ENCODE assay signal across 7 cellular contexts in the genomic region with DNA sequence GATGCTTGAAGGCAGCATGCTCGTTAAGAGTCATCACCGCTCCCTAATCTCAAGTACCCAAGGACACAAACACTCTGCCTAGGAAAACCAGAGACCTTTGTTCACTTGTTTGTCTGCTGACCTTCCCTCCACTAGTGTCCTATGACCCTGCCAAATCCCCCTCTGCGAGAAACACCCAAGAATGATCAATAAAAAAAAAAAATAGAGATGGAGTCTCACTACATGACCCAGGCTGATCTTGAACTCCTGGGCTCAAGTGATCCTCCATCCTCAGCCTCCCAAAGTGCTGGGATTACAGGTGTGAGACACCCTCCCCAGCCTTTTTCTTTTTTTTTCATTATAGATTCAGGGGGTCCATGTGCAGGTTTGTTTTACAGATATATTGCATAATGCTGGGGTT. TPM values are rescaled to one million over a fixed set of nuclear protein-coding genes. Genes with fewer than 3 reads are reported as not detected.
DNase-seq lines count a peak whose midpoint lies in the region; ATAC-seq and TF ChIP-seq lines count a peak whose summit lies in the region.
"Not testable (repeated sequence)": the region's sequence is repeated elsewhere in the genome, so short reads cannot be mapped to it uniquely, and the experiment has no call there.

No MANE protein-coding gene starts in this region.

- not testable (repeated sequence) for H3K27me3 ChIP-seq in RWPE2 (ENCODE audit: insufficient read depth, poor library complexity, severe bottlenecking); adrenal gland; esophagus muscularis mucosa; left ventricle myocardium inferior (ENCODE audit: low read depth); smooth muscle cell (ENCODE audit: low read depth); transverse colon

- not testable (repeated sequence) for H4K20me1 ChIP-seq in smooth muscle cell (ENCODE audit: low read depth)

- peak overlapping the region; percentile 49 to 91 (median 86) for H3K27ac Mint-ChIP-seq in nephron

- intact Hi-C loops in adrenal gland (cut with DNase I); esophagus muscularis mucosa (cut with DNase I); left ventricle myocardium inferior (cut with micrococcal nuclease); transverse colon (cut with DNase I; ENCODE audit: low total_unique reads): not testable (repeated sequence)

- not testable (repeated sequence) for TF ChIP-seq POLR2A in adrenal gland (IDR thresholded peaks at IDR 0.05); esophagus muscularis mucosa (IDR thresholded peaks at IDR 0.05; ENCODE audit: low read depth); transverse colon (IDR thresholded peaks at IDR 0.05)

- H3K4me3 ChIP-seq in RWPE2 (ENCODE audit: severe bottlenecking); adrenal gland; esophagus muscularis mucosa; left ventricle myocardium inferior; smooth muscle cell; transverse colon: not testable (repeated sequence)

- WGBS in adrenal gland, 4 donors: 33 to 82% (median 52%) methylated on average over 1 to 3 of the region's 3 CpGs
- 86% methylated on average over 1 of the region's 3 CpGs for WGBS in esophagus muscularis mucosa
- 88% methylated on average over 1 of the region's 3 CpGs for WGBS in smooth muscle cell (ENCODE audit: low lambda C conversion rate)
- 46% methylated on average over 3 of the region's 3 CpGs; no CpG with 5 or more reads in 1 of the 2 donors for WGBS in transverse colon (ENCODE audit: low coverage in 1 of 2), 2 donors

- H3K9me3 Mint-ChIP-seq in nephron: not testable (repeated sequence)

- H3K9ac ChIP-seq in smooth muscle cell (ENCODE audit: low read depth): not testable (repeated sequence)

- in situ Hi-C loops in transverse colon (cut with MboI; ENCODE audit: low pct_ligation_motif_present in 1 of 4, low pct_unique_long_range_greater_than_20kb in 1 of 4, low sequenced_read_pairs in 3 of 4): not testable (repeated sequence)

- TF ChIP-seq CTCF in RWPE2 (IDR thresholded peaks at IDR 0.05; ENCODE audit: poor library complexity, severe bottlenecking); adrenal gland (IDR thresholded peaks at IDR 0.05); esophagus muscularis mucosa (IDR thresholded peaks at IDR 0.05); left ventricle myocardium inferior (IDR thresholded peaks at IDR 0.05; ENCODE audit: borderline replicate concordance); nephron (IDR thresholded peaks at IDR 0.05; ENCODE audit: unreplicated experiment in 3 of 3); smooth muscle cell (IDR thresholded peaks at IDR 0.05; ENCODE audit: borderline replicate concordance, insufficient read depth, poor library complexity, severe bottlenecking); transverse colon (IDR thresholded peaks at IDR 0.05): not testable (repeated sequence)

- peaks cover 21% of the 10 kb centered on the region for H3K4me1 ChIP-seq in RWPE2 (ENCODE audit: insufficient read depth, poor library complexity, severe bottlenecking)
- peaks cover 5 to 10% of the 10 kb centered on the region in 2 donors for H3K4me1 ChIP-seq in adrenal gland (replicated peaks in 1 of 2)
- peaks cover 25 to 36% (median 31%) of the 10 kb centered on the region in 4 donors for H3K4me1 ChIP-seq in esophagus muscularis mucosa
- H3K4me1 ChIP-seq in left ventricle myocardium inferior: peaks cover 29% of the 10 kb centered on the region
- H3K4me1 ChIP-seq in smooth muscle cell (ENCODE audit: low read depth): not testable (repeated sequence)
- H3K4me1 ChIP-seq in transverse colon: peaks cover 5 to 23% (median 8%) of the 10 kb centered on the region in 4 donors

- H3F3A ChIP-seq in smooth muscle cell (ENCODE audit: low read depth): peaks cover 17% of the 10 kb centered on the region

- H2AFZ ChIP-seq in smooth muscle cell (ENCODE audit: low read depth): not testable (repeated sequence)

- TF ChIP-seq EP300 in esophagus muscularis mucosa (IDR thresholded peaks at IDR 0.05); transverse colon (IDR thresholded peaks at IDR 0.05; ENCODE audit: low read depth): not testable (repeated sequence)

- peaks cover 16% of the 10 kb centered on the region for H3K36me3 Mint-ChIP-seq in nephron (ENCODE audit: low read depth)

- H3K36me3 ChIP-seq in RWPE2 (ENCODE audit: low read depth); adrenal gland (replicated peaks in 1 of 2); esophagus muscularis mucosa; left ventricle myocardium inferior; smooth muscle cell (ENCODE audit: low read depth); transverse colon: not testable (repeated sequence)

- H3K4me3 Mint-ChIP-seq in nephron: not testable (repeated sequence)

- peaks cover 30% of the 10 kb centered on the region for H3K4me1 Mint-ChIP-seq in nephron

- not testable (repeated sequence) for H3K4me2 ChIP-seq in smooth muscle cell

- ATAC-seq in RWPE2 (ENCODE audit: low read depth): not testable (repeated sequence)

- peaks cover 20% of the 10 kb centered on the region for H3K79me2 ChIP-seq in smooth muscle cell (ENCODE audit: low read depth)

- H3K27ac ChIP-seq in RWPE2 (ENCODE audit: poor library complexity, severe bottlenecking) (peak overlapping the region; percentile 58), adrenal gland (peak overlapping the region in 3 of 5 donors; percentile 62 to 89 (median 74)), esophagus muscularis mucosa (replicated peaks in 1 of 4) (peak overlapping the region; percentile 76 to 92 (median 88)), left ventricle myocardium inferior (replicated peaks) (peak overlapping the region; percentile 91), smooth muscle cell (ENCODE audit: low read depth) (peak overlapping the region; percentile 19), transverse colon (peak overlapping the region in 3 of 4 donors; percentile 82 to 84 (median 84))

- not testable (repeated sequence) for DNase-seq in RWPE2 (ENCODE audit: low spot score); adrenal gland; esophagus muscularis mucosa (ENCODE audit: extremely low spot score); left ventricle myocardium inferior; smooth muscle cell (lab: John Stamatoyannopoulos, UW; ENCODE audit: unreplicated experiment); transverse colon

- not testable (repeated sequence) for H3K9me3 ChIP-seq in RWPE2 (ENCODE audit: severe bottlenecking); adrenal gland (replicated peaks in 1 of 3); esophagus muscularis mucosa; left ventricle myocardium inferior (replicated peaks); smooth muscle cell (replicated peaks; ENCODE audit: low read depth); transverse colon

- not testable (repeated sequence) for H3K27me3 Mint-ChIP-seq in nephron (ENCODE audit: low read depth)

RNA-seq across cellular contexts. Expression of a gene that starts 29.7 kb away (rescaled TPM):
- total RNA-seq in adrenal gland: 1,000 to 10,000 TPM in 3 of 8 donors, 100 to 1,000 TPM in 4, 10 to 100 TPM in 1; 64.3 to 1,661 (median 335) TPM
- 1,000 to 10,000 TPM in 2 of 3 donors, 100 to 1,000 TPM in 1; 216 to 6,838 (median 2,645) TPM for polyA plus RNA-seq in adrenal gland
- total RNA-seq in esophagus muscularis mucosa: 100 to 1,000 TPM in 2 of 4 donors, 10 to 100 TPM in 2; 42.8 to 181 (median 96.0) TPM
- 405 TPM for total RNA-seq in left ventricle myocardium inferior
- total RNA-seq in smooth muscle cell: 142 and 155 TPM in 2 replicates
- polyA plus RNA-seq in smooth muscle cell: 14.9 and 84.6 TPM in 2 replicates
- total RNA-seq in transverse colon: 100 to 1,000 TPM; 370 to 782 (median 680) TPM

RNA-seq across cellular contexts. Expression of a gene that starts 46.6 kb away (rescaled TPM):
- total RNA-seq in adrenal gland (over 10,000 TPM in 5 of 8 donors, 1,000 to 10,000 TPM in 3; 5,921 to 17,143 (median 10,900) TPM), esophagus muscularis mucosa (over 10,000 TPM in 1 of 4 donors, 1,000 to 10,000 TPM in 3; 2,724 to 15,405 (median 5,373) TPM), left ventricle myocardium inferior (6,576 TPM), smooth muscle cell (7,019 and 7,386 TPM in 2 replicates), transverse colon (over 10,000 TPM; 17,948 to 48,028 (median 23,406) TPM)
- polyA plus RNA-seq in adrenal gland (1,000 to 10,000 TPM in 1 of 3 donors, 100 to 1,000 TPM in 2; 237 to 9,519 (median 973) TPM), smooth muscle cell (6,158 and 16,096 TPM in 2 replicates)

Comparison
In these comparisons a context has a peak if more than half of its experiments do, and no peak if none do; other contexts are left out.
1. H3K27ac ChIP-seq: peak in every context shown above with its lines; median percentile 91 in left ventricle myocardium inferior; 88 in esophagus muscularis mucosa; 84 in transverse colon; 74 in adrenal gland; 58 in RWPE2; 19 in smooth muscle cell.